In genomic region chr16:57143125-57143965, GRCh38 we compare ENCODE assay signal across 15 cellular contexts. TPM values are rescaled to one million over a fixed set of nuclear protein-coding genes. Genes with fewer than 3 reads are reported as not detected.
DNase-seq lines count a peak whose midpoint lies in the region; ATAC-seq, FAIRE-seq and TF ChIP-seq lines count a peak whose summit lies in the region.
"Had no signal": no experiment of that assay in that cellular context is flagged by ENCODE, and none has a peak within 500 bp of the region (broad histone marks: within the 10 kb centered on the region; RNA-seq: fewer than 3 reads in every experiment).

No MANE protein-coding gene starts in this region.

- TF ChIP-seq CTCF in Peyer's patch (IDR thresholded peaks at IDR 0.05): no peak
- no peak for TF ChIP-seq CTCF in osteoblast (IDR thresholded peaks at IDR 0.05; ENCODE audit: extremely low read depth, low read depth, low read length)
- no peak for TF ChIP-seq CTCF in adrenal gland (IDR thresholded peaks at IDR 0.05)

- no peaks in the 10 kb centered on the region for H3K27me3 ChIP-seq in Peyer's patch
- no peaks in the 10 kb centered on the region for H3K27me3 ChIP-seq in layer of hippocampus (ENCODE audit: control insufficient read depth, insufficient read depth, low read length)
- no peaks in the 10 kb centered on the region for H3K27me3 ChIP-seq in osteoblast (ENCODE audit: insufficient read depth, low read length)
- no peaks in the 10 kb centered on the region for H3K27me3 ChIP-seq in adrenal gland
- H3K27me3 ChIP-seq: body of pancreas, testis had no signal

- H4K20me1 ChIP-seq in osteoblast (ENCODE audit: insufficient read depth, low read length): no peaks in the 10 kb centered on the region

- no peaks in the 10 kb centered on the region for H3K9me3 ChIP-seq in Peyer's patch
- no peaks in the 10 kb centered on the region for H3K9me3 ChIP-seq in osteoblast (ENCODE audit: low read depth, low read length)
- H3K9me3 ChIP-seq in adrenal gland (replicated peaks in 1 of 3): no peaks in the 10 kb centered on the region
- H3K9me3 ChIP-seq: body of pancreas, testis had no signal

- WGBS in adrenal gland, 4 donors: 73 to 86% (median 83%) methylated on average over 6 to 14 of the region's 14 CpGs

- H3K27ac ChIP-seq in Peyer's patch: peak overlapping the region in 1 of 4 donors; percentile 22
- H3K27ac ChIP-seq in layer of hippocampus (ENCODE audit: low read depth, low read length): peak overlapping the region; percentile 98
- no peak overlapping the region for H3K27ac ChIP-seq in osteoblast (ENCODE audit: low read depth, low read length)
- peak overlapping the region in 1 of 5 donors; percentile 40 for H3K27ac ChIP-seq in adrenal gland
- H3K27ac ChIP-seq: body of pancreas, parathyroid adenoma, testis, WERI-Rb-1 had no signal

- H3K9me3 Mint-ChIP-seq in stimulated activated naive B cell treated with anti-CD40 and anti-IgM and Interleukin-4, amounts not matched to agents 10 μg/mL and 1 μg/mL and 100 μg/mL, for 72 hours: no peaks in the 10 kb centered on the region

- H3K4me3 Mint-ChIP-seq in stimulated activated naive B cell treated with anti-CD40 and anti-IgM and Interleukin-4, amounts not matched to agents 10 μg/mL and 1 μg/mL and 100 μg/mL, for 72 hours: no peak overlapping the region

- DNase-seq in Ammon's horn (ENCODE audit: low spot score) (peak; percentile 96), Peyer's patch (peak in 2 of 3 donors; percentile 68 to 73), osteoblast (ENCODE audit: insufficient read length, low spot score, missing footprints) (peak; percentile 81), GM12891 (ENCODE audit: insufficient read length, low spot score) (no peak), adrenal gland (no peak)
- DNase-seq in stimulated activated naive B cell treated with anti-CD40 and anti-IgM and Interleukin-4, amounts not matched to agents 10 μg/mL and 1 μg/mL and 100 μg/mL, for 72 hours: no peak
- DNase-seq: activated effector memory CD4-positive, alpha-beta T cell treated with Interleukin-2 at 50 U/mL for 16 hours; body of pancreas; NCI-H748 treated with DMSO at 0.1 percent for 48 hours; RPMI8226; testis; WERI-Rb-1 had no signal

- peaks cover 0 to 25% (median 11%) of the 10 kb centered on the region in 4 donors for H3K4me1 ChIP-seq in Peyer's patch
- H3K4me1 ChIP-seq in osteoblast (ENCODE audit: insufficient read depth, low read length): no peaks in the 10 kb centered on the region
- H3K4me1 ChIP-seq in adrenal gland (replicated peaks in 1 of 2): peaks cover 0 to 44% of the 10 kb centered on the region in 2 donors
- H3K4me1 ChIP-seq: parathyroid adenoma had no signal

- no peak for FAIRE-seq in GM12891 (lab: Jason Lieb, UNC)

- no peak overlapping the region for H2AFZ ChIP-seq in osteoblast (ENCODE audit: low read length)
- H2AFZ ChIP-seq: parathyroid adenoma had no signal

- intact Hi-C loops in adrenal gland (cut with DNase I): no loop called here

- TF ChIP-seq POLR2A in Peyer's patch (IDR thresholded peaks at IDR 0.05) (no peak), GM12891 (IDR thresholded peaks at IDR 0.05; ENCODE audit: low read depth, low read length) (no peak), adrenal gland (IDR thresholded peaks at IDR 0.05) (no peak)

- H3K79me2 ChIP-seq in osteoblast (ENCODE audit: insufficient read depth, low read length): no peaks in the 10 kb centered on the region
- H3K79me2 ChIP-seq: parathyroid adenoma had no signal

- H3K4me1 Mint-ChIP-seq in stimulated activated naive B cell treated with anti-CD40 and anti-IgM and Interleukin-4, amounts not matched to agents 10 μg/mL and 1 μg/mL and 100 μg/mL, for 72 hours: peaks cover 43 to 61% of the 10 kb centered on the region in 2 donors

- H3K4me2 ChIP-seq in osteoblast (ENCODE audit: insufficient read depth, low read length): no peak overlapping the region

- H3K36me3 ChIP-seq in Peyer's patch (peaks cover 0 to 23% (median 0%) of the 10 kb centered on the region in 3 donors), osteoblast (ENCODE audit: insufficient read depth, low read length) (no peaks in the 10 kb centered on the region), adrenal gland (replicated peaks in 1 of 2) (no peaks in the 10 kb centered on the region)

- H3K36me3 Mint-ChIP-seq in stimulated activated naive B cell treated with anti-CD40 and anti-IgM and Interleukin-4, amounts not matched to agents 10 μg/mL and 1 μg/mL and 100 μg/mL, for 72 hours: peaks cover 21 to 26% of the 10 kb centered on the region in 2 donors

- ATAC-seq in stimulated activated naive B cell treated with anti-CD40 and anti-IgM and Interleukin-4, amounts not matched to agents 10 μg/mL and 1 μg/mL and 100 μg/mL, for 72 hours (replicated peaks): no peak
- ATAC-seq in HG02973 (IDR thresholded peaks at IDR 0.05; ENCODE audit: unreplicated experiment): no peak
- ATAC-seq: body of pancreas had no signal

- H3K27ac Mint-ChIP-seq in stimulated activated naive B cell treated with anti-CD40 and anti-IgM and Interleukin-4, amounts not matched to agents 10 μg/mL and 1 μg/mL and 100 μg/mL, for 72 hours: no peak overlapping the region

- no peak overlapping the region for H3K4me3 ChIP-seq in Peyer's patch
- H3K4me3 ChIP-seq in osteoblast (ENCODE audit: insufficient read depth, low read length): no peak overlapping the region
- no peak overlapping the region for H3K4me3 ChIP-seq in adrenal gland
- H3K4me3 ChIP-seq: body of pancreas, testis had no signal

- no peaks in the 10 kb centered on the region for H3K27me3 Mint-ChIP-seq in stimulated activated naive B cell treated with anti-CD40 and anti-IgM and Interleukin-4, amounts not matched to agents 10 μg/mL and 1 μg/mL and 100 μg/mL, for 72 hours

TF ChIP-seq in GM12891, 5 proteins besides CTCF, POLR2A, EP300 and RAD21:
- TF ChIP-seq POLR2AphosphoS5 (IDR thresholded peaks at IDR 0.05; ENCODE audit: low read depth, low read length): no peak
- no peak for TF ChIP-seq SPI1 (IDR thresholded peaks at IDR 0.05; ENCODE audit: low read depth, low read length)
- TF ChIP-seq PAX5 (IDR thresholded peaks at IDR 0.05; ENCODE audit: insufficient read depth, low read length, severe bottlenecking): no peak
- TF ChIP-seq TAF1 (IDR thresholded peaks at IDR 0.05; ENCODE audit: low read depth, low read length): no peak
- TF ChIP-seq POU2F2 (IDR thresholded peaks at IDR 0.05; ENCODE audit: low read depth, low read length): no peak
TF ChIP-seq in GM12891: peak in this region for 0.

RNA-seq across cellular contexts. Expression of gene PSME3IP1, which starts 42.5 kb away (rescaled TPM):
- total RNA-seq in Peyer's patch (100 to 1,000 TPM in 2 of 4 donors, 10 to 100 TPM in 2; 55.7 to 308 (median 109) TPM), osteoblast (53.9 and 70.2 TPM in 2 replicates), adrenal gland (10 to 100 TPM; 32.9 to 72.8 (median 65.3) TPM)
- 82.5 TPM for polyA plus RNA-seq in GM12891 (2012; ENCODE audit: low read depth, missing spikeins)
- polyA plus RNA-seq in adrenal gland: 100 to 1,000 TPM in 1 of 3 donors, 10 to 100 TPM in 2; 67.9 to 129 (median 78.6) TPM

RNA-seq across cellular contexts. Expression of gene RSPRY1, which starts 42.8 kb away (rescaled TPM):
- total RNA-seq in Peyer's patch (10 to 100 TPM; 49.0 to 84.7 (median 65.1) TPM), osteoblast (51.6 and 57.2 TPM in 2 replicates), adrenal gland (10 to 100 TPM; 17.3 to 36.8 (median 25.5) TPM)
- polyA plus RNA-seq in GM12891 (2012; ENCODE audit: low read depth, missing spikeins): 16.3 TPM
- polyA plus RNA-seq in adrenal gland: 10 to 100 TPM in 1 of 3 donors, 1 to 10 TPM in 2; 7.7 to 43.5 (median 8.1) TPM

RNA-seq across cellular contexts. Expression of gene CPNE2, which starts 51.0 kb away (rescaled TPM):
- total RNA-seq in Peyer's patch (10 to 100 TPM; 26.4 to 73.9 (median 64.8) TPM), osteoblast (11.6 and 15.3 TPM in 2 replicates), adrenal gland (10 to 100 TPM; 11.8 to 43.6 (median 17.1) TPM)
- 13.0 TPM for polyA plus RNA-seq in GM12891 (2012; ENCODE audit: low read depth, missing spikeins)
- polyA plus RNA-seq in adrenal gland: 10 to 100 TPM in 2 of 3 donors, 1 to 10 TPM in 1; 9.6 to 36.7 (median 29.4) TPM

Comparison
In these comparisons a context has a peak if more than half of its experiments do, and no peak if none do; other contexts are left out.
1. DNase-seq: peak in Ammon's horn (single experiment), Peyer's patch (2 of 3) and osteoblast (single experiment); none in stimulated activated naive B cell treated with anti-CD40 and anti-IgM and Interleukin-4, amounts not matched to agents 10 μg/mL and 1 μg/mL and 100 μg/mL, for 72 hours (single experiment), GM12891 (single experiment) and adrenal gland (0 of 7).